Comparison of ENCODE assay signal across 31 cellular contexts in the genomic region with DNA sequence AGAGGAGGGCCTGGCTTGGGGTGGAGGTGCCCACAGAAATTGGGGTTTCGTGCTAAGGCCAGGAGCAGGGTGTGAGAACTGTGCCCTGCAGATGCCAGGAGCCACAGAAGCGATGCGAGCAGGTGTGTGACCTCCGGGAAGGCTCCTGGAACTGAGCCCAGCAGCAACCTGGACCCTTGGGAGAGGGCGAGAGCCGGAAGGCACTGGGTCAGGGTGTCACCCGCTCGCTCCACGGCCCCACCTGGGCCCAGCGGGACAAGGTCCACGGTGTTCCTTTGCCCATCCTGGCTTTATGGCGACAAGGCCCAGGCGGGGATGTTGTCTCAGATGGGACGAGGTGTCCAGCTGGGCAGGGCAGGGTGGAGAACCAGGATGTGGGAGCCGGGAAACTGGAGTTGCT. TPM values are rescaled to one million over a fixed set of nuclear protein-coding genes. Genes with fewer than 3 reads are reported as not detected.
"Had no signal": no experiment of that assay in that cellular context is flagged by ENCODE, and none has a peak within 500 bp of the region (broad histone marks: within the 10 kb centered on the region; RNA-seq: fewer than 3 reads in every experiment).

No MANE protein-coding gene starts in this region.

- H3K4me3 ChIP-seq: smooth muscle cell, stomach, suprapubic skin, tibial nerve had no signal

- H3K27me3 ChIP-seq: suprapubic skin, tibial nerve had no signal

- H3K27ac ChIP-seq: stomach, suprapubic skin had no signal

- H3K36me3 ChIP-seq: suprapubic skin, tibial nerve had no signal

- H3K9me3 ChIP-seq: suprapubic skin had no signal

- DNase-seq: activated CD4-positive, alpha-beta T cell treated with anti-CD3 and anti-CD28 coated beads for 36 hours; activated CD4-positive, alpha-beta T cell treated with anti-CD3 and anti-CD28 coated beads, Interleukin-2, amount 50 U/mL, for 4 hours; activated CD8-positive, alpha-beta memory T cell treated with anti-CD3 and anti-CD28 coated beads for 24 hours; activated CD8-positive, alpha-beta memory T cell treated with anti-CD3 and anti-CD28 coated beads, Interleukin-2, amount 50 U/mL, for 4 hours; activated T-cell treated with anti-CD3 and anti-CD28 coated beads, Interleukin-2, amount 50 U/mL, for 24 hours; aorta; effector memory CD8-positive, alpha-beta T cell; foreskin melanocyte; glutamatergic neuron; hippocampal formation; kidney glomerular epithelial cell; midbrain; nephron progenitor cell; nucleus accumbens; posterior cingulate gyrus; stimulated activated CD4-positive, alpha-beta T cell treated with anti-CD3 and anti-CD28 coated beads, Interleukin-15, amount 100 ng/mL, for 24 hours; stomach; T-helper 9 cell had no signal

- ATAC-seq: activated CD4-positive, alpha-beta T cell treated with anti-CD3 and anti-CD28 coated beads for 36 hours; activated naive CD4-positive, alpha-beta T cell treated with anti-CD3 and anti-CD28 coated beads, Interleukin-2, amount 50 U/mL, for 72 hours; activated T-helper 17 cell treated with anti-CD3 and anti-CD28 coated beads, Interleukin-2, amount 50 U/mL, for 72 hours; effector memory CD8-positive, alpha-beta T cell; esophagus mucosa; sciatic nerve; stimulated activated memory B cell treated with anti-CD40 and anti-IgM and Interleukin-4, amounts not matched to agents 10 μg/mL and 1 μg/mL and 100 μg/mL, for 72 hours; WTC11 had no signal

RNA-seq across cellular contexts. Expression of a gene that starts 4.2 kb away (rescaled TPM):
- total RNA-seq: cardiac septum, dermis microvascular lymphatic vessel endothelial cell, endothelial cell of umbilical vein had no signal

RNA-seq across cellular contexts. Expression of a gene that starts 59.8 kb away (rescaled TPM):
- total RNA-seq: activated CD4-positive, alpha-beta T cell treated with anti-CD3 and anti-CD28 coated beads for 36 hours; activated naive CD4-positive, alpha-beta T cell treated with anti-CD3 and anti-CD28 coated beads, Interleukin-2, amount 50 U/mL, for 72 hours; activated T-helper 17 cell treated with anti-CD3 and anti-CD28 coated beads, Interleukin-2, amount 50 U/mL, for 72 hours; aorta; cardiac septum; dermis microvascular lymphatic vessel endothelial cell; endothelial cell of umbilical vein; esophagus mucosa; myocyte; sciatic nerve; smooth muscle cell; stomach; suprapubic skin; tibial nerve; WTC11 had no signal
